21 cellular contexts compared by ENCODE assay signal in genomic region chr15:45091581-45091980, GRCh38. TPM values are rescaled to one million over a fixed set of nuclear protein-coding genes. Genes with fewer than 3 reads are reported as not detected.
"Had no signal": no experiment of that assay in that cellular context is flagged by ENCODE, and none has a peak within 500 bp of the region (broad histone marks: within the 10 kb centered on the region; RNA-seq: fewer than 3 reads in every experiment).

No MANE protein-coding gene starts in this region.

- H3K4me3 ChIP-seq: tibial nerve had no signal

- H3K9ac ChIP-seq: parathyroid adenoma had no signal

- H3K4me1 ChIP-seq: parathyroid adenoma, tibial nerve had no signal

- DNase-seq: activated CD4-positive, alpha-beta T cell treated with anti-CD3 and anti-CD28 coated beads, Interleukin-2, amount 50 U/mL, for 4 hours; activated gamma-delta T cell; activated T-cell treated with anti-CD3 and anti-CD28 coated beads, Interleukin-2, amount 50 U/mL, for 48 hours; dermis blood vessel endothelial cell; endodermal cell; erythroblast; islet precursor cell; mesendoderm; naive B cell; retina; small intestine; stimulated activated naive B cell treated with anti-CD40 and anti-IgM and Interleukin-4, amounts not matched to agents 10 μg/mL and 1 μg/mL and 100 μg/mL, for 72 hours; T-helper 2 cell had no signal

- ATAC-seq: stimulated activated naive B cell treated with anti-CD40 and anti-IgM and Interleukin-4, amounts not matched to agents 10 μg/mL and 1 μg/mL and 100 μg/mL, for 72 hours had no signal

- H3K36me3 ChIP-seq: brain microvascular endothelial cell, tibial nerve had no signal

- H3K9me3 ChIP-seq: tibial nerve had no signal

- H3K79me2 ChIP-seq: parathyroid adenoma had no signal

- FAIRE-seq: small intestine, TTC549 had no signal

- H3K27ac ChIP-seq: brain microvascular endothelial cell, parathyroid adenoma, tibial nerve had no signal

- H2AFZ ChIP-seq: parathyroid adenoma had no signal

RNA-seq across cellular contexts. Expression of gene DUOX2, which starts 22.4 kb away (rescaled TPM):
- total RNA-seq: cerebellum, dermis blood vessel endothelial cell, fibroblast of villous mesenchyme had no signal

RNA-seq across cellular contexts. Expression of gene DUOXA2, which starts 22.5 kb away (rescaled TPM):
- total RNA-seq: cerebellum, dermis blood vessel endothelial cell, endodermal cell, fibroblast of villous mesenchyme, liver, subcutaneous adipose tissue, tibial nerve had no signal

RNA-seq across cellular contexts. Expression of gene DUOXA1, which starts 38.1 kb away (rescaled TPM):
- total RNA-seq: cerebellum, dermis blood vessel endothelial cell, fibroblast of villous mesenchyme, liver had no signal

RNA-seq across cellular contexts. Expression of gene DUOX1, which starts 38.2 kb away (rescaled TPM):
- total RNA-seq: dermis blood vessel endothelial cell, fibroblast of villous mesenchyme had no signal
